1 cellular context compared by ENCODE assay signal in the genomic region with DNA sequence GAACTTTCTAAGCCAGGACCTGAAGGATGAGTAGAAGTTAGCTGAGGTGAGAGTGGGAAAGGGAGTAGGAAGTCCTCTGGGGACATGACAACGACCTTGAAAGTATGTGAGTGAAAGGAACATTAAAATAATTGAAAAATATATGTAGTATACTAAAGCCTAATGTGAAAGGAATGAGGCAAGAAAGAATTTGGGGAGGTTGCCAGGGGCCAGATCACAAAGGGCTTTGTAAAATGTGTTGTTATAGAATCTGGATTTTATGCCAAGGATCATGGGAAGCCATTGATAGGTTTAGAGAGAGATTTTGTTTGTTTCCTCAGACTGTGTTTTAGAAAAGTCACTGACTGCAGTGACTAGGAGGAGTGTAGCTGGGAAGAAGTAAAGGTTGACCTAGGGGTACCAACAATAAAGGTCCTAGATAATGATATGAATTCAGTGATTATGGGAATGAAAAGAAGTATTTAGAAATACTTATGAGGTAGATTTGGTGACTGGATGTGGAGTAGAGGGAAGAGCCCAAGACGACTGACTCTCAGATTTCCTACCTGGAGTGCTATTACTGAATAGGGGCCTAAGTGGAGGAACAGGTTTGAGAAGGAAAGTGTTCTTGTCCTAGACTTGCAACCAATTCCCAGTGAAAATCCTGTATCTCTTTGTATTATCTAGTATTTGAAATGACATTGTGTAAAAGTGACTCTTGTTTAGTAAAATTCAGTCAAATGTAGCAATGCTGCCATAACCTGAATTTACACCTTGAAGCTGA.
TF ChIP-seq lines count a peak whose summit lies in the region.

No MANE protein-coding gene starts in this region.

TF ChIP-seq in IMR-90, 13 proteins besides CTCF, POLR2A, EP300 and RAD21:
- TF ChIP-seq BHLHE40 (IDR thresholded peaks at IDR 0.05; ENCODE audit: low read depth, low read length) (no peak), NFE2L2 (IDR thresholded peaks at IDR 0.05; ENCODE audit: low read depth, low read length) (no peak), FOS (IDR thresholded peaks at IDR 0.05; ENCODE audit: low read depth, low read length) (no peak), SMC3 (IDR thresholded peaks at IDR 0.05; ENCODE audit: low read depth, low read length) (no peak), CHD1 (IDR thresholded peaks at IDR 0.05; ENCODE audit: low read depth, low read length) (no peak), MAFK (IDR thresholded peaks at IDR 0.05; ENCODE audit: low read depth, low read length) (no peak), CEBPB (IDR thresholded peaks at IDR 0.05; ENCODE audit: low read depth, low read length) (no peak), ELK1 (IDR thresholded peaks at IDR 0.05; ENCODE audit: borderline replicate concordance, low read depth, low read length) (no peak), MXI1 (IDR thresholded peaks at IDR 0.05; ENCODE audit: borderline replicate concordance, low read depth, low read length) (no peak), MAZ (IDR thresholded peaks at IDR 0.05; ENCODE audit: borderline replicate concordance, low read depth, low read length) (no peak), RCOR1 (IDR thresholded peaks at IDR 0.05; ENCODE audit: insufficient replicate concordance, low read length) (no peak), USF2 (IDR thresholded peaks at IDR 0.05; ENCODE audit: low read depth, low read length) (no peak)
TF ChIP-seq in IMR-90: peak in this region for 0.
